ENCODE assay signal across 12 cellular contexts in the genomic region with DNA sequence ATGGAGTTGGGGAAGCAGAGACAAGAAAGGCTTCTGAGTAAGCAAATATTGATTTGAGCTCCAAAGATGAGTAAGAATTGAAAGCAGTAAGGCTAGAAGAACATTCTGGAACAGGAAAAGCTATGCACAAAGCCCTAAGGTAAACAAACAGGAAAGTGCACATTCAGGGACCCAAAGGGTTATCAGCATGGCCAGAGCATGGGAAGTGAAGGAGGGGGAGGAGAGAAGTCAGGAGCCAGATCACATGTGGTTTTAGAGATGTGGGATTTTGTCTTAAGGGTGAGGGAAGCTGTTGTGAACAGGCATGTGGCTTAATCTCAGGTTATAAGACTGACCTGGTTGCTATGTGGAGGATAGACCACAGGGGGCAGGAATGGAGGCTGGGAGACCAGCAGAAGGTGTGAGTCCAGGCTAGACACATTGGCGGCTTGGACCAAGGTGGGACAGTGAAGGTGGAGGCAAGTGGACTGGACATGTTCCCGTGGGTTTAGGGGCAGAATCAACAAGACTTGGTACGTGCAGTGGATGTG. TPM values are rescaled to one million over a fixed set of nuclear protein-coding genes. Genes with fewer than 3 reads are reported as not detected.
DNase-seq lines count a peak whose midpoint lies in the region; ATAC-seq and TF ChIP-seq lines count a peak whose summit lies in the region.
"Had no signal": no experiment of that assay in that cellular context is flagged by ENCODE, and none has a peak within 500 bp of the region (broad histone marks: within the 10 kb centered on the region; RNA-seq: fewer than 3 reads in every experiment).

No MANE protein-coding gene starts in this region.

- H3K9me3 ChIP-seq in PC-3 (ENCODE audit: low read length) (no peaks in the 10 kb centered on the region), thyroid gland (no peaks in the 10 kb centered on the region), GM23248 (ENCODE audit: low read depth) (no peaks in the 10 kb centered on the region)
- H3K9me3 ChIP-seq: BLaER1 had no signal

- H3K79me2 ChIP-seq in PC-3 (ENCODE audit: low read length) (no peaks in the 10 kb centered on the region), GM23248 (ENCODE audit: insufficient read depth) (peaks cover 47% of the 10 kb centered on the region)

- H4K20me1 ChIP-seq in PC-3 (ENCODE audit: low read length) = no peaks in the 10 kb centered on the region
- H4K20me1 ChIP-seq in GM23248 (ENCODE audit: insufficient read depth) = no peaks in the 10 kb centered on the region
- H4K20me1 ChIP-seq: BLaER1 had no signal

- in situ Hi-C loops in GM23248 (cut with MboI) = no loop called here

- POLR2A ChIA-PET in PC-3 (lab: Charles Lee; ENCODE audit: unreplicated experiment) = no interaction called here

- BruUV-seq in PC-3 (replicated peaks; lab: Mats Ljungman, UMichigan) = no TSS peak

- H3K4me3 Mint-ChIP-seq in activated naive CD4-positive, alpha-beta T cell treated with anti-CD3 and anti-CD28 coated beads for 36 hours = no peak overlapping the region
- H3K4me3 Mint-ChIP-seq in activated naive CD4-positive, alpha-beta T cell treated with anti-CD3 and anti-CD28 coated beads, Interleukin-2, amount 10 ng/mL, durations not matched to agents 7 days and 5 days = no peak overlapping the region
- peak overlapping the region; percentile 81 for H3K4me3 Mint-ChIP-seq in endothelial cell (ENCODE audit: unreplicated experiment)
- no peak overlapping the region for H3K4me3 Mint-ChIP-seq in stimulated activated effector memory CD8-positive, alpha-beta T cell treated with anti-CD3 and anti-CD28 coated beads, Interleukin-12 subunit alpha, Interleukin-12 subunit beta, amount 100 ng/mL, for 72 hours
- H3K4me3 Mint-ChIP-seq: activated naive CD4-positive, alpha-beta T cell treated with anti-CD3 and anti-CD28 coated beads, Interleukin-2, amount 50 U/mL, for 24 hours had no signal

- H3K27ac ChIP-seq in PC-3 (ENCODE audit: low read length) (no peak overlapping the region), thyroid gland (no peak overlapping the region), GM23248 (no peak overlapping the region)
- H3K27ac ChIP-seq: BLaER1 had no signal

- H3K9me2 ChIP-seq in PC-3 (replicated peaks; ENCODE audit: low read length) = no peaks in the 10 kb centered on the region
- H3K9me2 ChIP-seq in GM23248 (ENCODE audit: insufficient read depth) = no peaks in the 10 kb centered on the region

- H3K36me3 Mint-ChIP-seq in activated naive CD4-positive, alpha-beta T cell treated with anti-CD3 and anti-CD28 coated beads for 36 hours (ENCODE audit: low read depth) = peaks cover 41% of the 10 kb centered on the region
- peaks cover 59% of the 10 kb centered on the region for H3K36me3 Mint-ChIP-seq in activated naive CD4-positive, alpha-beta T cell treated with anti-CD3 and anti-CD28 coated beads, Interleukin-2, amount 10 ng/mL, durations not matched to agents 7 days and 5 days
- H3K36me3 Mint-ChIP-seq in endothelial cell (ENCODE audit: low read depth, unreplicated experiment) = peaks cover 13% of the 10 kb centered on the region
- peaks cover 100% of the 10 kb centered on the region for H3K36me3 Mint-ChIP-seq in stimulated activated effector memory CD8-positive, alpha-beta T cell treated with anti-CD3 and anti-CD28 coated beads, Interleukin-12 subunit alpha, Interleukin-12 subunit beta, amount 100 ng/mL, for 72 hours

- TF ChIP-seq CTCF in PC-3 (conservative IDR thresholded peaks at IDR 0.05; ENCODE audit: low read depth, low read length) (peak; percentile 36), endothelial cell (IDR thresholded peaks at IDR 0.05; ENCODE audit: unreplicated experiment) (no peak), thyroid gland (IDR thresholded peaks at IDR 0.05) (no peak)

- H3K4me3 ChIP-seq in PC-3 (ENCODE audit: low read length) (no peak overlapping the region), thyroid gland (replicated peaks in 1 of 3) (no peak overlapping the region), GM23248 (no peak overlapping the region)
- H3K4me3 ChIP-seq: BLaER1 had no signal

- CTCF ChIA-PET in activated naive CD4-positive, alpha-beta T cell treated with anti-CD3 and anti-CD28 coated beads for 36 hours (lab: Charles Lee) = no interaction called here
- CTCF ChIA-PET in activated naive CD4-positive, alpha-beta T cell treated with anti-CD3 and anti-CD28 coated beads, Interleukin-2, amount 10 ng/mL, durations not matched to agents 7 days and 5 days (lab: Charles Lee) = interaction anchor here (0.6 to 1.8 kb wide), 6 partner anchors 51 to 142 kb away, joined by 3 to 11 read pairs (median 3); partner anchors contain the start of gene AHCYL1
- CTCF ChIA-PET in PC-3 (lab: Charles Lee) = no interaction called here

- H2AFZ ChIP-seq in PC-3 (ENCODE audit: low read length) (no peak overlapping the region), GM23248 (no peak overlapping the region)

- H3K27me3 ChIP-seq in PC-3 (ENCODE audit: low read length) (no peaks in the 10 kb centered on the region), thyroid gland (no peaks in the 10 kb centered on the region), GM23248 (replicated peaks; ENCODE audit: insufficient read depth) (no peaks in the 10 kb centered on the region)

- intact Hi-C loops in activated naive CD4-positive, alpha-beta T cell treated with anti-CD3 and anti-CD28 coated beads for 36 hours (cut with micrococcal nuclease) = no loop called here
- intact Hi-C loops in PC-3 (cut with micrococcal nuclease) (no loop called here), thyroid gland (cut with DNase I) (no loop called here)

- H3K4me2 ChIP-seq in PC-3 (ENCODE audit: low read length) (no peak overlapping the region), GM23248 (ENCODE audit: unreplicated experiment) (no peak overlapping the region)
- H3K4me2 ChIP-seq: BLaER1 had no signal

- no peak for TF ChIP-seq POLR2A in thyroid gland (IDR thresholded peaks at IDR 0.05)

- H3K9me3 Mint-ChIP-seq in activated naive CD4-positive, alpha-beta T cell treated with anti-CD3 and anti-CD28 coated beads for 36 hours = no peaks in the 10 kb centered on the region
- no peaks in the 10 kb centered on the region for H3K9me3 Mint-ChIP-seq in activated naive CD4-positive, alpha-beta T cell treated with anti-CD3 and anti-CD28 coated beads, Interleukin-2, amount 10 ng/mL, durations not matched to agents 7 days and 5 days
- H3K9me3 Mint-ChIP-seq in endothelial cell (ENCODE audit: unreplicated experiment) = no peaks in the 10 kb centered on the region
- H3K9me3 Mint-ChIP-seq in stimulated activated effector memory CD8-positive, alpha-beta T cell treated with anti-CD3 and anti-CD28 coated beads, Interleukin-12 subunit alpha, Interleukin-12 subunit beta, amount 100 ng/mL, for 72 hours = no peaks in the 10 kb centered on the region
- H3K9me3 Mint-ChIP-seq: activated naive CD4-positive, alpha-beta T cell treated with anti-CD3 and anti-CD28 coated beads, Interleukin-2, amount 50 U/mL, for 24 hours had no signal

- H3K9ac ChIP-seq in PC-3 (ENCODE audit: low read length) (no peak overlapping the region), GM23248 (no peak overlapping the region)
- H3K9ac ChIP-seq: BLaER1 had no signal

- H3K36me3 ChIP-seq in PC-3 (ENCODE audit: low read depth, low read length) (no peaks in the 10 kb centered on the region; the same call in 1 of the 2 replicates), thyroid gland (peaks cover 50 to 57% of the 10 kb centered on the region in 2 donors), GM23248 (ENCODE audit: low read depth) (peaks cover 51% of the 10 kb centered on the region)
- H3K36me3 ChIP-seq: BLaER1 had no signal

- H3F3A ChIP-seq in PC-3 (ENCODE audit: low read length, unreplicated experiment) (no peaks in the 10 kb centered on the region), GM23248 (ENCODE audit: insufficient read depth) (peaks cover 22% of the 10 kb centered on the region; the same call in 1 of the 2 replicates)

- H3K4me1 ChIP-seq in PC-3 (ENCODE audit: insufficient read depth, low read length) = no peaks in the 10 kb centered on the region
- peaks cover 0 to 21% of the 10 kb centered on the region in 2 donors for H3K4me1 ChIP-seq in thyroid gland
- peaks cover 21% of the 10 kb centered on the region for H3K4me1 ChIP-seq in GM23248 (ENCODE audit: insufficient read depth)
- H3K4me1 ChIP-seq: BLaER1 had no signal

- H3K27ac Mint-ChIP-seq in activated naive CD4-positive, alpha-beta T cell treated with anti-CD3 and anti-CD28 coated beads for 36 hours = no peak overlapping the region
- H3K27ac Mint-ChIP-seq in activated naive CD4-positive, alpha-beta T cell treated with anti-CD3 and anti-CD28 coated beads, Interleukin-2, amount 10 ng/mL, durations not matched to agents 7 days and 5 days = no peak overlapping the region
- peak overlapping the region; percentile 78 for H3K27ac Mint-ChIP-seq in endothelial cell (ENCODE audit: unreplicated experiment)
- peak overlapping the region; percentile 85 for H3K27ac Mint-ChIP-seq in stimulated activated effector memory CD8-positive, alpha-beta T cell treated with anti-CD3 and anti-CD28 coated beads, Interleukin-12 subunit alpha, Interleukin-12 subunit beta, amount 100 ng/mL, for 72 hours

- no peaks in the 10 kb centered on the region for H3K27me3 Mint-ChIP-seq in activated naive CD4-positive, alpha-beta T cell treated with anti-CD3 and anti-CD28 coated beads for 36 hours (ENCODE audit: low read depth)
- H3K27me3 Mint-ChIP-seq in activated naive CD4-positive, alpha-beta T cell treated with anti-CD3 and anti-CD28 coated beads, Interleukin-2, amount 10 ng/mL, durations not matched to agents 7 days and 5 days = peaks cover 3% of the 10 kb centered on the region
- H3K27me3 Mint-ChIP-seq in endothelial cell (ENCODE audit: unreplicated experiment) = peaks cover 8% of the 10 kb centered on the region
- H3K27me3 Mint-ChIP-seq: activated naive CD4-positive, alpha-beta T cell treated with anti-CD3 and anti-CD28 coated beads, Interleukin-2, amount 50 U/mL, for 24 hours had no signal

- ATAC-seq in PC-3 = no peak
- ATAC-seq in stimulated activated effector memory CD8-positive, alpha-beta T cell treated with anti-CD3 and anti-CD28 coated beads, Interleukin-12 subunit alpha, Interleukin-12 subunit beta, amount 100 ng/mL, for 72 hours = no peak

- DNase-seq in activated naive CD4-positive, alpha-beta T cell treated with anti-CD3 and anti-CD28 coated beads for 36 hours = peak; percentile 3
- no peak for DNase-seq in activated naive CD4-positive, alpha-beta T cell treated with anti-CD3 and anti-CD28 coated beads, Interleukin-2, amount 10 ng/mL, durations not matched to agents 7 days and 5 days
- DNase-seq in PC-3 (no peak), endothelial cell (ENCODE audit: low spot score) (no peak), thyroid gland (no peak), GM23248 (no peak), AML-193 (lab: John Stamatoyannopoulos, UW) (no peak)
- DNase-seq in stimulated activated effector memory CD8-positive, alpha-beta T cell treated with anti-CD3 and anti-CD28 coated beads, Interleukin-12 subunit alpha, Interleukin-12 subunit beta, amount 100 ng/mL, for 72 hours (ENCODE audit: low spot score in 2 of 2) = no peak
- DNase-seq: effector CD4-positive, alpha-beta T cell; NCI-H1417 had no signal

- H3K4me1 Mint-ChIP-seq in activated naive CD4-positive, alpha-beta T cell treated with anti-CD3 and anti-CD28 coated beads for 36 hours (ENCODE audit: low read depth) = peaks cover 6% of the 10 kb centered on the region
- peaks cover 17% of the 10 kb centered on the region for H3K4me1 Mint-ChIP-seq in activated naive CD4-positive, alpha-beta T cell treated with anti-CD3 and anti-CD28 coated beads, Interleukin-2, amount 10 ng/mL, durations not matched to agents 7 days and 5 days
- H3K4me1 Mint-ChIP-seq in endothelial cell (ENCODE audit: unreplicated experiment) = peaks cover 27% of the 10 kb centered on the region
- H3K4me1 Mint-ChIP-seq in stimulated activated effector memory CD8-positive, alpha-beta T cell treated with anti-CD3 and anti-CD28 coated beads, Interleukin-12 subunit alpha, Interleukin-12 subunit beta, amount 100 ng/mL, for 72 hours = peaks cover 67% of the 10 kb centered on the region

- 91 to 93% methylated on average over 3 of the region's 3 CpGs for WGBS in thyroid gland, 2 donors
- 97 to 99% methylated on average over 3 of the region's 3 CpGs for WGBS in GM23248 (ENCODE audit: low coverage in 1 of 2, low lambda C conversion rate in 2 of 2, missing lambda C conversion rate in 2 of 2), 2 experiments

RNA-seq across cellular contexts. Expression of gene CSF1, which starts 7.5 kb away (rescaled TPM):
- total RNA-seq in activated naive CD4-positive, alpha-beta T cell treated with anti-CD3 and anti-CD28 coated beads for 36 hours = 10 to 100 TPM; 12.0 to 13.5 TPM
- total RNA-seq in PC-3 (2014; rRNA removed) (2.0 and 4.1 TPM in 2 replicates), endothelial cell (ENCODE audit: unreplicated experiment) (2.1 TPM), thyroid gland (100 to 1,000 TPM in 1 of 4 donors, 10 to 100 TPM in 3; 33.5 to 127 (median 62.3) TPM)
- 60.0 and 87.0 TPM in 2 replicates for total RNA-seq in GM23248 (2014; rRNA removed; shearing (Covaris generic))
- polyA plus RNA-seq in GM23248 (2016; fragmentation: Nextera tagmentation; extraction: Ambion mirVana) = 65.3 and 67.9 TPM in 2 replicates

Comparison
In these comparisons a context has a peak if more than half of its experiments do, and no peak if none do; other contexts are left out.
1. H3K27ac Mint-ChIP-seq: peak in endothelial cell (single experiment) and stimulated activated effector memory CD8-positive, alpha-beta T cell treated with anti-CD3 and anti-CD28 coated beads, Interleukin-12 subunit alpha, Interleukin-12 subunit beta, amount 100 ng/mL, for 72 hours (single experiment); none in activated naive CD4-positive, alpha-beta T cell treated with anti-CD3 and anti-CD28 coated beads for 36 hours (single experiment) and activated naive CD4-positive, alpha-beta T cell treated with anti-CD3 and anti-CD28 coated beads, Interleukin-2, amount 10 ng/mL, durations not matched to agents 7 days and 5 days (single experiment).